In the genomic region with DNA sequence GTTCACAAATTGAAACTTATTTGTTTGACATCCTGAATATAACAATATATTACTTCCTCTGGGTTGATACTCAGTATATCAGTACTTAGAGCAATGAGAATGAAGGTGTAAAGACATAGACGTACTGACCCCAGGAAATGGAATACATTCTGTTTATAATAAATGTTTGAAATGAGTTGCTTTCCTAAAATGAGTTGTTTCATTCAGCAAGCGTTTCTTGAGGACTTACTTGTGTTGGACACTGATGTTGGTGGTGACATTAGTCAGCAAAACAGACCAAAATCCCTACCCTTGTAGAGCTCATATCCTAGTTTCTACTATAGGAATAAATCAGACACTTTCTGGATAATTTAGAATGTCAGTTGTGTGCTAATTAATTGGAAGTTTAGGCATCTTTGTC, we compare ENCODE assay signal across 35 cellular contexts.
DNase-seq lines count a peak whose midpoint lies in the region; ATAC-seq, FAIRE-seq and TF ChIP-seq lines count a peak whose summit lies in the region.
"Had no signal": no experiment of that assay in that cellular context is flagged by ENCODE, and none has a peak within 500 bp of the region (broad histone marks: within the 10 kb centered on the region; RNA-seq: fewer than 3 reads in every experiment).

No MANE protein-coding gene starts in this region.

- in situ Hi-C loops in K562 (cut with MboI): no loop called here

- H3K79me2 ChIP-seq in K562 (ENCODE audit: control insufficient read depth, insufficient read depth, low read length): no peaks in the 10 kb centered on the region

- peaks cover 0 to 21% of the 10 kb centered on the region in 2 experiments; a peak in 3 of 5 replicates for H3K4me1 ChIP-seq in K562 (replicated peaks in 1 of 2; ENCODE audit: control insufficient read depth in 2 of 2, insufficient read depth in 2 of 2, low read length in 2 of 2)
- H3K4me1 ChIP-seq: A549; BE2C; BLaER1; BLaER1 treated with 17β-estradiol and CSF1 and Interleukin-3, amounts not matched to agents 10 nM and 100 nM; Caco-2 had no signal

- FAIRE-seq in K562 (lab: Jason Lieb, UNC): no peak
- FAIRE-seq: A204.1, A549, D721Med had no signal

- H3K4me3 ChIP-seq in K562: no peak overlapping the region
- H3K4me3 ChIP-seq: A549; BLaER1; BLaER1 treated with 17β-estradiol and CSF1 and Interleukin-3, amounts not matched to agents 10 nM and 100 nM had no signal

- TF ChIP-seq CTCF in K562 (IDR thresholded peaks at IDR 0.05 in 2 of 3, conservative IDR thresholded peaks at IDR 0.05 in 1 of 3; ENCODE audit: insufficient read depth in 2 of 3, low read depth in 1 of 3, low read length in 3 of 3) (no peak), RWPE1 (conservative IDR thresholded peaks at IDR 0.05; ENCODE audit: low read depth) (no peak)

- H3K36me3 ChIP-seq in K562 (ENCODE audit: control insufficient read depth, insufficient read depth, low read length): no peaks in the 10 kb centered on the region
- H3K36me3 ChIP-seq: BE2C; BLaER1; BLaER1 treated with 17β-estradiol and CSF1 and Interleukin-3, amounts not matched to agents 10 nM and 100 nM had no signal

- no peaks in the 10 kb centered on the region for H3K27me3 ChIP-seq in K562 (ENCODE audit: control insufficient read depth in 2 of 2, insufficient read depth in 2 of 2, low read length in 2 of 2)
- H3K27me3 ChIP-seq: BE2C; BLaER1; BLaER1 treated with 17β-estradiol and CSF1 and Interleukin-3, amounts not matched to agents 10 nM and 100 nM had no signal

- H3K27ac ChIP-seq in K562 (ENCODE audit: extremely low read depth, low read depth, low read length): peak overlapping the region; percentile 20; the same call in 1 of the 3 replicates
- no peak overlapping the region for H3K27ac ChIP-seq in RWPE1
- H3K27ac ChIP-seq: 22Rv1; A549; BLaER1; BLaER1 treated with 17β-estradiol and CSF1 and Interleukin-3, amounts not matched to agents 10 nM and 100 nM; C4-2B had no signal

- no peak for TF ChIP-seq POLR2A in K562 (conservative IDR thresholded peaks at IDR 0.05)

- CTCF ChIA-PET in K562 (lab: Yijun Ruan, JAX; ENCODE audit: low intra/inter-chr PET ratio): no interaction called here
- CTCF ChIA-PET in RWPE1 (lab: Yijun Ruan, JAX): interaction anchor here (0.7 kb wide), 1 partner anchor 247 kb away, joined by 3 read pairs; no protein-coding TSS in a partner anchor

- H3K9me3 ChIP-seq in K562 (replicated peaks; ENCODE audit: control insufficient read depth, insufficient read depth, low read depth, low read length): no peaks in the 10 kb centered on the region
- H3K9me3 ChIP-seq: A549; BE2C; BLaER1; BLaER1 treated with 17β-estradiol and CSF1 and Interleukin-3, amounts not matched to agents 10 nM and 100 nM; Caco-2 had no signal

- H3K9me1 ChIP-seq in K562 (ENCODE audit: control insufficient read depth, insufficient read depth, low read length): no peaks in the 10 kb centered on the region

- TF ChIP-seq RAD21 in K562 (CRISPR knock-in tag; conservative IDR thresholded peaks at IDR 0.05 in 1 of 2, IDR thresholded peaks at IDR 0.05 in 1 of 2): no peak

- no TSS peak for BruUV-seq in K562 (replicated peaks; lab: Mats Ljungman, UMichigan)

- peak; percentile 53 for ATAC-seq in GM19351 (IDR thresholded peaks at IDR 0.05; ENCODE audit: unreplicated experiment)
- peak; percentile 62 for ATAC-seq in HG02870 (IDR thresholded peaks at IDR 0.05; ENCODE audit: unreplicated experiment)
- peak; percentile 57 for ATAC-seq in K562
- ATAC-seq in GM19324 (IDR thresholded peaks at IDR 0.05; ENCODE audit: low FRiP score, unreplicated experiment): no peak
- ATAC-seq: A549; CD8-positive, alpha-beta T cell had no signal

- POLR2A ChIA-PET in K562 (lab: Yijun Ruan, JAX) (interaction anchor here (0.6 to 0.8 kb wide), 3 partner anchors 10 to 23 kb away, joined by 3 to 4 read pairs (median 3); no protein-coding TSS in a partner anchor), RWPE1 (lab: Yijun Ruan, JAX; ENCODE audit: low non-redundant PET) (no interaction called here)

- peak overlapping the region; percentile 48 for H2AFZ ChIP-seq in K562 (ENCODE audit: low read depth, low read length)

- intact Hi-C loops in K562 (cut with micrococcal nuclease): no loop called here

- no peak overlapping the region; a peak in 1 of 4 replicates for H3K9ac ChIP-seq in K562 (ENCODE audit: insufficient read depth in 1 of 2, low read depth in 2 of 2, low read length in 2 of 2)
- H3K9ac ChIP-seq: BLaER1; BLaER1 treated with 17β-estradiol and CSF1 and Interleukin-3, amounts not matched to agents 10 nM and 100 nM had no signal

- no peak for TF ChIP-seq EP300 in K562 (IDR thresholded peaks at IDR 0.05; ENCODE audit: low read length)

- no peaks in the 10 kb centered on the region for H4K20me1 ChIP-seq in K562 (replicated peaks; ENCODE audit: control insufficient read depth, insufficient read depth, low read length)
- H4K20me1 ChIP-seq: BLaER1; BLaER1 treated with 17β-estradiol and CSF1 and Interleukin-3, amounts not matched to agents 10 nM and 100 nM had no signal

- no peak overlapping the region for H3K4me2 ChIP-seq in K562 (ENCODE audit: insufficient read depth, low read length)
- H3K4me2 ChIP-seq: A549; BLaER1; BLaER1 treated with 17β-estradiol and CSF1 and Interleukin-3, amounts not matched to agents 10 nM and 100 nM had no signal

- peak; percentile 92 for DNase-seq in NCI-H446 treated with DMSO at 0.1 percent for 48 hours (lab: John Stamatoyannopoulos, UW)
- no peak for DNase-seq in K562 (ENCODE audit: extremely low read depth in 1 of 4, low spot score in 3 of 4)
- no peak for DNase-seq in NOMO-1 (lab: John Stamatoyannopoulos, UW; ENCODE audit: unreplicated experiment in 2 of 2)
- no peak for DNase-seq in RWPE1 (ENCODE audit: low spot score)
- DNase-seq in stimulated activated naive CD4-positive, alpha-beta T cell treated with Interleukin-2 at 50 U/mL for 16 hours (lab: John Stamatoyannopoulos, UW): no peak
- DNase-seq: 8988T; ACHN; AML-193; BE2C; C1 segment of cervical spinal cord; Caco-2; Calu3; CD4-positive, alpha-beta memory T cell; CD4-positive, alpha-beta T cell; CD4-positive, CD25-positive, alpha-beta regulatory T cell; CD8-positive, alpha-beta memory T cell; CD8-positive, alpha-beta T cell; COR-L47; DMS 273 treated with DMSO at 0.1 percent for 48 hours; DMS153; DMS53; DMS79; DMS79 treated with DMSO at 0.1 percent for 48 hours; DND-41; EL had no signal

- WGBS in K562 (ENCODE audit: insufficient coverage, low coverage, missing lambda C conversion rate): 17% methylated on average over 2 of the region's 2 CpGs

TF ChIP-seq in K562, 482 proteins besides CTCF, POLR2A, EP300 and RAD21:
- TF ChIP-seq, protein P1, sequence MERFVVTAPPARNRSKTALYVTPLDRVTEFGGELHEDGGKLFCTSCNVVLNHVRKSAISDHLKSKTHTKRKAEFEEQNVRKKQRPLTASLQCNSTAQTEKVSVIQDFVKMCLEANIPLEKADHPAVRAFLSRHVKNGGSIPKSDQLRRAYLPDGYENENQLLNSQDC (CRISPR knock-in tag; IDR thresholded peaks at IDR 0.05): no peak
- TF ChIP-seq FOS (IDR thresholded peaks at IDR 0.05; ENCODE audit: extremely low read depth, insufficient read length): no peak
- TF ChIP-seq ZNF316 (IDR thresholded peaks at IDR 0.05): peak; percentile 68
- TF ChIP-seq, protein P2, sequence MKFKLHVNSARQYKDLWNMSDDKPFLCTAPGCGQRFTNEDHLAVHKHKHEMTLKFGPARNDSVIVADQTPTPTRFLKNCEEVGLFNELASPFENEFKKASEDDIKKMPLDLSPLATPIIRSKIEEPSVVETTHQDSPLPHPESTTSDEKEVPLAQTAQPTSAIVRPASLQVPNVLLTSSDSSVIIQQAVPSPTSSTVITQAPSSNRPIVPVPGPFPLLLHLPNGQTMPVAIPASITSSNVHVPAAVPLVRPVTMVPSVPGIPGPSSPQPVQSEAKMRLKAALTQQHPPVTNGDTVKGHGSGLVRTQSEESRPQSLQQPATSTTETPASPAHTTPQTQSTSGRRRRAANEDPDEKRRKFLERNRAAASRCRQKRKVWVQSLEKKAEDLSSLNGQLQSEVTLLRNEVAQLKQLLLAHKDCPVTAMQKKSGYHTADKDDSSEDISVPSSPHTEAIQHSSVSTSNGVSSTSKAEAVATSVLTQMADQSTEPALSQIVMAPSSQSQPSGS (CRISPR knock-in tag; IDR thresholded peaks at IDR 0.05): no peak
- peak; percentile 64 for TF ChIP-seq NFE2 (IDR thresholded peaks at IDR 0.05; ENCODE audit: low read depth)
- TF ChIP-seq MAFF (IDR thresholded peaks at IDR 0.05; ENCODE audit: low read length): peak; percentile 9; the same call in 1 of the 2 replicates
- 0 out of 2 replicates have a peak, but pooled peaks have one; percentile 24 for TF ChIP-seq MAFK (IDR thresholded peaks at IDR 0.05; ENCODE audit: low read length)
- TF ChIP-seq MAFG (tag; conservative IDR thresholded peaks at IDR 0.05): 0 out of 2 replicates have a peak, but pooled peaks have one; percentile 19
